ENCODE assay signal across 20 cellular contexts in the genomic region with DNA sequence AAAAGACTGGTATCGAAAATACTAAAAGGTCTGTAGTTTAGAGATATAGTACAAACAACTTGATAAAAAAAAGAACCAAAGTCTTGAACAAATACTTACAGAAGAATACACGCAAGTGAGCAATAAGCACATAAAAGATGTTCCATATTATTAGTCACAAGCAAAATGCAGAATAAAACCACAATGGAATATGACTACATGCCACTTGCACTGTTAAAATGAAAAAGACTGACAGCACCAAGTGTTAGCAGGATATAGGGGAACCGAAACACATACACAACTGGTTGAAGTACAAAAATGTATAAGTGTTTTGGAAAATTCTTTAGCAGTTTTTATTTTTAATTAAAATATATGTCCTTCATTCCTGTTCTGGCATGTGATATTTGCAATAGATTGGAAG. TPM values are rescaled to one million over a fixed set of nuclear protein-coding genes. Genes with fewer than 3 reads are reported as not detected.
A peak's percentile ranks its signal among the peaks of the same experiment; 100 is the strongest.
DNase-seq lines count a peak whose midpoint lies in the region; ATAC-seq lines count a peak whose summit lies in the region.
"Had no signal": no experiment of that assay in that cellular context is flagged by ENCODE, and none has a peak within 500 bp of the region (broad histone marks: within the 10 kb centered on the region; RNA-seq: fewer than 3 reads in every experiment).

No MANE protein-coding gene starts in this region.

- DNase-seq in LHCN-M2 (ENCODE audit: low read depth), result peak; percentile 73
- peak; percentile 48 to 85 for DNase-seq in NOMO-1 (lab: John Stamatoyannopoulos, UW; ENCODE audit: unreplicated experiment in 2 of 2)
- DNase-seq in RPMI8226, result peak; percentile 16
- peak; percentile 10 for DNase-seq in myocyte (ENCODE audit: low read depth)
- DNase-seq in DMS114 treated with DMSO at 0.1 percent for 48 hours (lab: John Stamatoyannopoulos, UW; ENCODE audit: unreplicated experiment), result no peak
- no peak for DNase-seq in activated naive CD8-positive, alpha-beta T cell treated with anti-CD3 and anti-CD28 coated beads, Interleukin-2, amount 50 U/mL, for 24 hours
- no peak for DNase-seq in stimulated activated CD4-positive, alpha-beta T cell treated with anti-CD3 and anti-CD28 coated beads, Interleukin-15, amount 100 ng/mL, for 24 hours
- DNase-seq in NCI-H82 (lab: John Stamatoyannopoulos, UW), result no peak
- DNase-seq: C1 segment of cervical spinal cord, DMS79 treated with DMSO at 0.1 percent for 48 hours, GM23248, HCEC 1CT, IMR-90, NCI-H187 treated with DMSO at 0.1 percent for 48 hours, NCI-H345, NCI-H526 treated with DMSO at 0.1 percent for 48 hours had no signal

- no peaks in the 10 kb centered on the region for H3K27me3 Mint-ChIP-seq in activated naive CD8-positive, alpha-beta T cell treated with anti-CD3 and anti-CD28 coated beads, Interleukin-2, amount 50 U/mL, for 24 hours

- peaks cover 7% of the 10 kb centered on the region for H3K4me1 Mint-ChIP-seq in activated naive CD8-positive, alpha-beta T cell treated with anti-CD3 and anti-CD28 coated beads, Interleukin-2, amount 50 U/mL, for 24 hours

- no peak overlapping the region for H3K4me3 Mint-ChIP-seq in activated naive CD8-positive, alpha-beta T cell treated with anti-CD3 and anti-CD28 coated beads, Interleukin-2, amount 50 U/mL, for 24 hours
- H3K4me3 Mint-ChIP-seq: T-helper 2 cell treated with Interferon-gamma antibody and Interleukin-4, amounts not matched to agents 5 μg/mL and 100 μg/mL, for 36 hours had no signal

- no peak for ATAC-seq in activated naive CD8-positive, alpha-beta T cell treated with anti-CD3 and anti-CD28 coated beads, Interleukin-2, amount 50 U/mL, for 24 hours
- ATAC-seq: Panc1, Right ventricle myocardium inferior had no signal

- no peaks in the 10 kb centered on the region for H3K36me3 Mint-ChIP-seq in activated naive CD8-positive, alpha-beta T cell treated with anti-CD3 and anti-CD28 coated beads, Interleukin-2, amount 50 U/mL, for 24 hours (ENCODE audit: low read depth)

- no peak overlapping the region for H3K27ac Mint-ChIP-seq in activated naive CD8-positive, alpha-beta T cell treated with anti-CD3 and anti-CD28 coated beads, Interleukin-2, amount 50 U/mL, for 24 hours
- H3K27ac Mint-ChIP-seq: T-helper 2 cell treated with Interferon-gamma antibody and Interleukin-4, amounts not matched to agents 5 μg/mL and 100 μg/mL, for 36 hours had no signal

- no peaks in the 10 kb centered on the region for H3K9me3 Mint-ChIP-seq in activated naive CD8-positive, alpha-beta T cell treated with anti-CD3 and anti-CD28 coated beads, Interleukin-2, amount 50 U/mL, for 24 hours
- H3K9me3 Mint-ChIP-seq: T-helper 2 cell treated with Interferon-gamma antibody and Interleukin-4, amounts not matched to agents 5 μg/mL and 100 μg/mL, for 36 hours had no signal

RNA-seq across cellular contexts. Expression of a gene that starts 3.6 kb away (rescaled TPM):
- not detected in 2 replicates for total RNA-seq in LHCN-M2 (2014; rRNA removed)
- not detected for polyA plus RNA-seq in LHCN-M2 (2012)
- total RNA-seq in myocyte, result not detected in 2 replicates
- not detected for polyA plus RNA-seq in myocyte (2012)
- total RNA-seq: GM23248, IMR-90, MCF 10A, Right ventricle myocardium inferior had no signal
- polyA plus RNA-seq: GM23248, IMR-90 had no signal

RNA-seq across cellular contexts. Expression of a gene that starts 42.6 kb away (rescaled TPM):
- total RNA-seq in LHCN-M2 (2014; rRNA removed) (not detected in 2 replicates), myocyte (not detected in 2 replicates)
- polyA plus RNA-seq in LHCN-M2 (2012), result not detected
- not detected for polyA plus RNA-seq in myocyte (2012)
- total RNA-seq: GM23248, IMR-90, MCF 10A had no signal
- polyA plus RNA-seq: GM23248, IMR-90 had no signal

RNA-seq across cellular contexts. Expression of a gene that starts 47.3 kb away (rescaled TPM):
- total RNA-seq in LHCN-M2 (2014; rRNA removed) (not detected in 2 replicates), myocyte (not detected in 2 replicates)
- not detected for polyA plus RNA-seq in LHCN-M2 (2012)
- not detected for polyA plus RNA-seq in myocyte (2012)
- total RNA-seq: GM23248, IMR-90, MCF 10A, Right ventricle myocardium inferior had no signal
- polyA plus RNA-seq: GM23248, IMR-90 had no signal

RNA-seq across cellular contexts. Expression of a gene that starts 59.5 kb away (rescaled TPM):
- total RNA-seq in LHCN-M2 (2014; rRNA removed) (7.8 and 16.2 TPM in 2 replicates), myocyte (8.9 and 15.2 TPM in 2 replicates)
- 5.8 TPM for polyA plus RNA-seq in LHCN-M2 (2012)
- polyA plus RNA-seq in myocyte (2012), result 5.1 TPM

Comparison
In these comparisons a context has a peak if more than half of its experiments do, and no peak if none do; other contexts are left out.
1. DNase-seq: peak in LHCN-M2 (single experiment), NOMO-1 (2 of 2), RPMI8226 (single experiment) and myocyte (single experiment); none in DMS114 treated with DMSO at 0.1 percent for 48 hours (single experiment), activated naive CD8-positive, alpha-beta T cell treated with anti-CD3 and anti-CD28 coated beads, Interleukin-2, amount 50 U/mL, for 24 hours (single experiment), stimulated activated CD4-positive, alpha-beta T cell treated with anti-CD3 and anti-CD28 coated beads, Interleukin-15, amount 100 ng/mL, for 24 hours (single experiment) and NCI-H82 (single experiment).